Comparison of ENCODE assay signal across 1 cellular context in genomic region chr13:27569405-27569804, GRCh38.
TF ChIP-seq lines count a peak whose summit lies in the region.

No MANE protein-coding gene starts in this region.

TF ChIP-seq in GM12878, 131 proteins besides CTCF, POLR2A, EP300 and RAD21 (continued from another document and continues in another):
- no peak for TF ChIP-seq PBX3 (IDR thresholded peaks at IDR 0.05; ENCODE audit: insufficient replicate concordance, low read depth, low read length)
- TF ChIP-seq SMARCA5 (IDR thresholded peaks at IDR 0.05), result no peak
- TF ChIP-seq YY1 (IDR thresholded peaks at IDR 0.05; ENCODE audit: low read depth, low read length), result no peak
- no peak for TF ChIP-seq HCFC1 (IDR thresholded peaks at IDR 0.05; ENCODE audit: low read length)
- peak; percentile 60 for TF ChIP-seq SKIL (IDR thresholded peaks at IDR 0.05; ENCODE audit: low read depth, poor library complexity, severe bottlenecking)
- no peak for TF ChIP-seq NBN (IDR thresholded peaks at IDR 0.05)
- TF ChIP-seq ZZZ3 (IDR thresholded peaks at IDR 0.05; ENCODE audit: control insufficient read depth, insufficient read length, low read depth), result no peak
- no peak for TF ChIP-seq ZNF622 (IDR thresholded peaks at IDR 0.05)
- no peak for TF ChIP-seq CHD1 (IDR thresholded peaks at IDR 0.05; ENCODE audit: low read depth, low read length)
- no peak for TF ChIP-seq CBX5 (IDR thresholded peaks at IDR 0.05; ENCODE audit: low read depth)
- no peak for TF ChIP-seq IRF5 (IDR thresholded peaks at IDR 0.05; ENCODE audit: borderline replicate concordance)
- TF ChIP-seq IKZF1 (conservative IDR thresholded peaks at IDR 0.05), result no peak; the same call in 1 of the 2 replicates
- peak; percentile 78 for TF ChIP-seq ATF7 (IDR thresholded peaks at IDR 0.05; ENCODE audit: low read depth)
- peak; percentile 23; the same call in 1 of the 2 replicates for TF ChIP-seq FOXM1 (IDR thresholded peaks at IDR 0.05; ENCODE audit: low read depth, low read length)
- no peak for TF ChIP-seq HDAC2 (IDR thresholded peaks at IDR 0.05)
- no peak for TF ChIP-seq EED (IDR thresholded peaks at IDR 0.05; ENCODE audit: low read depth)
- no peak for TF ChIP-seq NFYA (IDR thresholded peaks at IDR 0.05; ENCODE audit: borderline replicate concordance, low read depth, low read length)
- no peak for TF ChIP-seq SPI1 (IDR thresholded peaks at IDR 0.05; ENCODE audit: borderline replicate concordance, insufficient read depth, low read depth, low read length)
- TF ChIP-seq E4F1 (IDR thresholded peaks at IDR 0.05; ENCODE audit: borderline replicate concordance, partially characterized antibody), result no peak
- no peak for TF ChIP-seq SMC3 (IDR thresholded peaks at IDR 0.05; ENCODE audit: borderline replicate concordance, low read length)
- TF ChIP-seq JUND (IDR thresholded peaks at IDR 0.05; ENCODE audit: low read depth, low read length), result 0 out of 2 replicates have a peak, but pooled peaks have one; percentile 2
- no peak for TF ChIP-seq ZNF687 (IDR thresholded peaks at IDR 0.05)
- TF ChIP-seq BMI1 (IDR thresholded peaks at IDR 0.05; ENCODE audit: borderline replicate concordance), result no peak
- no peak for TF ChIP-seq TCF7 (IDR thresholded peaks at IDR 0.05; ENCODE audit: borderline replicate concordance)
- no peak for TF ChIP-seq IRF3 (IDR thresholded peaks at IDR 0.05)
- peak; percentile 17; the same call in 1 of the 2 replicates for TF ChIP-seq BACH1 (IDR thresholded peaks at IDR 0.05; ENCODE audit: borderline replicate concordance)
- TF ChIP-seq POLR2AphosphoS2 (IDR thresholded peaks at IDR 0.05; ENCODE audit: low read depth, low read length), result no peak
- no peak for TF ChIP-seq HDGF (IDR thresholded peaks at IDR 0.05)
- no peak for TF ChIP-seq KAT2A (conservative IDR thresholded peaks at IDR 0.05; ENCODE audit: control insufficient read depth, low read depth, low read length)
- no peak for TF ChIP-seq ZBTB40 (IDR thresholded peaks at IDR 0.05; ENCODE audit: borderline replicate concordance)
- TF ChIP-seq ATF2 (IDR thresholded peaks at IDR 0.05; ENCODE audit: low read length), result peak; percentile 53; the same call in 1 of the 2 replicates
- TF ChIP-seq FOXK2 (IDR thresholded peaks at IDR 0.05), result no peak
- TF ChIP-seq HDAC6 (IDR thresholded peaks at IDR 0.05; ENCODE audit: unreplicated experiment), result no peak
- peak; percentile 62; the same call in 1 of the 2 replicates for TF ChIP-seq NFIC (IDR thresholded peaks at IDR 0.05; ENCODE audit: low read depth, low read length)
- TF ChIP-seq MAX (IDR thresholded peaks at IDR 0.05; ENCODE audit: low read depth, low read length), result no peak
- no peak for TF ChIP-seq STAT1 (conservative IDR thresholded peaks at IDR 0.05)
- no peak for TF ChIP-seq EGR1 (IDR thresholded peaks at IDR 0.05; ENCODE audit: borderline replicate concordance in 1 of 2, low read depth in 2 of 2, low read length in 2 of 2)
- TF ChIP-seq RCOR1 (conservative IDR thresholded peaks at IDR 0.05; ENCODE audit: low read depth, low read length), result no peak
